15 cellular contexts compared by ENCODE assay signal in genomic region chr7:70893985-70894722, GRCh38.
A peak's percentile ranks its signal among the peaks of the same experiment; 100 is the strongest.
DNase-seq lines count a peak whose midpoint lies in the region; ATAC-seq and TF ChIP-seq lines count a peak whose summit lies in the region.
"Had no signal": no experiment of that assay in that cellular context is flagged by ENCODE, and none has a peak within 500 bp of the region (broad histone marks: within the 10 kb centered on the region; RNA-seq: fewer than 3 reads in every experiment).

No MANE protein-coding gene starts in this region.

- H3K4me3 Mint-ChIP-seq in CD14-positive monocyte, result no peak overlapping the region

- no peaks in the 10 kb centered on the region for H3K79me2 ChIP-seq in hepatocyte

- H3K4me1 ChIP-seq in HUES64 (ENCODE audit: insufficient read depth, low read length) (peaks cover 31% of the 10 kb centered on the region), hepatocyte (ENCODE audit: insufficient read depth) (peaks cover 20% of the 10 kb centered on the region)
- H3K4me1 ChIP-seq: SJCRH30 had no signal

- no peaks in the 10 kb centered on the region for H3K4me1 Mint-ChIP-seq in CD14-positive monocyte

- H3K9me3 Mint-ChIP-seq in CD14-positive monocyte, result peaks cover 0 to 36% (median 17%) of the 10 kb centered on the region in 7 donors

- H3K9ac ChIP-seq in HUES64 (ENCODE audit: low read depth, low read length), result peak overlapping the region; percentile 69
- H3K9ac ChIP-seq: GM23248 had no signal

- 0 out of 2 replicates have a peak, but pooled peaks cover 5% of the 10 kb centered on the region for H3K36me3 ChIP-seq in HUES64 (ENCODE audit: insufficient read depth, low read length)
- H3K36me3 ChIP-seq in hepatocyte (replicated peaks; ENCODE audit: insufficient read depth, low read depth), result no peaks in the 10 kb centered on the region
- H3K36me3 ChIP-seq: SJCRH30 had no signal

- H3K27ac ChIP-seq in HUES64 (ENCODE audit: low read depth, low read length) (peak overlapping the region; percentile 99), hepatocyte (peak overlapping the region; percentile 6)
- H3K27ac ChIP-seq: GM23248, SJCRH30 had no signal

- H3K9me2 ChIP-seq in hepatocyte (replicated peaks; ENCODE audit: insufficient read depth), result no peaks in the 10 kb centered on the region

- no peak overlapping the region for H3K27ac Mint-ChIP-seq in CD14-positive monocyte

- peak overlapping the region; percentile 26 for H2AFZ ChIP-seq in hepatocyte
- H2AFZ ChIP-seq: GM23248 had no signal

- WGBS in HUES64, result 51% methylated on average over 4 of the region's 4 CpGs
- WGBS in hepatocyte (ENCODE audit: low lambda C conversion rate, missing lambda C conversion rate), result 85% methylated on average over 4 of the region's 4 CpGs

- ATAC-seq in GM21528 (IDR thresholded peaks at IDR 0.05; ENCODE audit: low FRiP score, unreplicated experiment), result no peak
- no peak for ATAC-seq in esophagus mucosa
- ATAC-seq: Panc1 had no signal

- intact Hi-C loops in CD14-positive monocyte (cut with micrococcal nuclease), result no loop called here

- H3K4me2 ChIP-seq in hepatocyte, result no peak overlapping the region

- H3K4me3 ChIP-seq in HUES64 (ENCODE audit: low read length) (peak overlapping the region; percentile 17; the same call in 1 of the 2 replicates), hepatocyte (no peak overlapping the region)
- H3K4me3 ChIP-seq: GM23248, SJCRH30 had no signal

- no peak for TF ChIP-seq CTCF in hepatocyte (IDR thresholded peaks at IDR 0.05; ENCODE audit: poor library complexity)
- TF ChIP-seq CTCF in CD14-positive monocyte (IDR thresholded peaks at IDR 0.05), result no peak

- peaks cover 0 to 4% (median 2%) of the 10 kb centered on the region in 3 donors for H3K27me3 Mint-ChIP-seq in CD14-positive monocyte (ENCODE audit: low read depth in 3 of 3)

- H3K36me3 Mint-ChIP-seq in CD14-positive monocyte, result no peaks in the 10 kb centered on the region

- H3K9me3 ChIP-seq in HUES64 (ENCODE audit: insufficient read depth, low read depth, low read length) (peaks cover 21% of the 10 kb centered on the region), hepatocyte (ENCODE audit: low read depth) (no peaks in the 10 kb centered on the region)
- H3K9me3 ChIP-seq: SJCRH30 had no signal

- DNase-seq in hepatocyte (ENCODE audit: low spot score) (peak; percentile 26), iPS-NIHi7 (ENCODE audit: extremely low spot score) (peak; percentile 66), NCI-H226 (no peak), CD14-positive monocyte (ENCODE audit: low spot score) (no peak)
- DNase-seq: DMS79 treated with DMSO at 0.1 percent for 48 hours, GM23248, KBM-7, NCI-H1105, NCI-H1694, NCI-H510A treated with DMSO at 0.1 percent for 48 hours, SJCRH30 had no signal

- H4K20me1 ChIP-seq in hepatocyte (ENCODE audit: insufficient read depth, poor library complexity, severe bottlenecking), result no peaks in the 10 kb centered on the region

- H3K27me3 ChIP-seq in HUES64 (ENCODE audit: insufficient read depth, low read length) (no peaks in the 10 kb centered on the region), hepatocyte (no peaks in the 10 kb centered on the region)

Comparison
In these comparisons a context has a peak if more than half of its experiments do, and no peak if none do; other contexts are left out.
1. DNase-seq: peak in hepatocyte (single experiment) and iPS-NIHi7 (single experiment); none in NCI-H226 (single experiment) and CD14-positive monocyte (single experiment).